Comparison of ENCODE assay signal across 22 cellular contexts in genomic region chr9:115627511-115627910, GRCh38.
DNase-seq lines count a peak whose midpoint lies in the region; ATAC-seq and TF ChIP-seq lines count a peak whose summit lies in the region.
"Had no signal": no experiment of that assay in that cellular context is flagged by ENCODE, and none has a peak within 500 bp of the region (broad histone marks: within the 10 kb centered on the region; RNA-seq: fewer than 3 reads in every experiment).

No MANE protein-coding gene starts in this region.

- no peak overlapping the region for H3K9ac ChIP-seq in mammary epithelial cell (ENCODE audit: insufficient read depth, low read length)
- H3K9ac ChIP-seq in neural progenitor cell, result no peak overlapping the region
- no peak overlapping the region for H3K9ac ChIP-seq in mesendoderm (ENCODE audit: low read length)
- H3K9ac ChIP-seq: BLaER1 treated with 17β-estradiol and CSF1 and Interleukin-3, amounts not matched to agents 10 nM and 100 nM had no signal

- H2BK15ac ChIP-seq in mesendoderm (replicated peaks; ENCODE audit: low read depth), result no peak overlapping the region

- H3K27ac ChIP-seq in mammary epithelial cell (ENCODE audit: insufficient read depth, low read depth, low read length) (no peak overlapping the region), neural progenitor cell (peak overlapping the region; percentile 60), mesendoderm (ENCODE audit: low read depth, low read length) (no peak overlapping the region)
- H3K27ac ChIP-seq: 22Rv1; BLaER1 treated with 17β-estradiol and CSF1 and Interleukin-3, amounts not matched to agents 10 nM and 100 nM; C4-2B had no signal

- H3K9me3 ChIP-seq in mammary epithelial cell (replicated peaks; ENCODE audit: insufficient read depth, low read length) (no peaks in the 10 kb centered on the region), neural progenitor cell (ENCODE audit: low read depth) (peaks cover under 1% of the 10 kb centered on the region)
- H3K9me3 ChIP-seq: Caco-2 had no signal

- no peak overlapping the region for H3K4me3 ChIP-seq in mammary epithelial cell (replicated peaks in 1 of 3; ENCODE audit: insufficient read depth in 1 of 3, low read depth in 2 of 3, low read length in 3 of 3)
- H3K4me3 ChIP-seq in neural progenitor cell, result no peak overlapping the region
- no peak overlapping the region for H3K4me3 ChIP-seq in mesendoderm (ENCODE audit: low read length)
- H3K4me3 ChIP-seq: A549; BLaER1 treated with 17β-estradiol and CSF1 and Interleukin-3, amounts not matched to agents 10 nM and 100 nM; GM12878 had no signal

- H3K4me3 Mint-ChIP-seq in MCF 10A (ENCODE audit: unreplicated experiment) (no peak overlapping the region), neural progenitor cell (no peak overlapping the region)
- H3K4me3 Mint-ChIP-seq: B cell; CD4-positive, alpha-beta T cell; CD8-positive, alpha-beta T cell had no signal

- POLR2A ChIA-PET in MCF 10A (lab: Yijun Ruan, JAX), result interaction anchor here (1.1 to 1.9 kb wide), 2 partner anchors 9 to 11 kb away, joined by 3 to 6 read pairs; no protein-coding TSS in a partner anchor

- H3K36me3 Mint-ChIP-seq in MCF 10A (ENCODE audit: insufficient read depth, unreplicated experiment) (no peaks in the 10 kb centered on the region), neural progenitor cell (no peaks in the 10 kb centered on the region)
- H3K36me3 Mint-ChIP-seq: CD8-positive, alpha-beta T cell had no signal

- intact Hi-C loops in mammary epithelial cell (cut with micrococcal nuclease), result no loop called here
- intact Hi-C loops in MCF 10A (cut with micrococcal nuclease), result no loop called here

- H3K18ac ChIP-seq in mesendoderm (ENCODE audit: low read length), result no peak overlapping the region

- H4K20me1 ChIP-seq in mammary epithelial cell (ENCODE audit: insufficient read depth, low read length), result no peaks in the 10 kb centered on the region
- H4K20me1 ChIP-seq in neural progenitor cell (ENCODE audit: low read depth), result no peaks in the 10 kb centered on the region
- H4K20me1 ChIP-seq: BLaER1 treated with 17β-estradiol and CSF1 and Interleukin-3, amounts not matched to agents 10 nM and 100 nM had no signal

- H3K4me1 Mint-ChIP-seq in MCF 10A (ENCODE audit: insufficient read depth, unreplicated experiment) (peaks cover 10% of the 10 kb centered on the region), neural progenitor cell (peaks cover 30% of the 10 kb centered on the region)
- H3K4me1 Mint-ChIP-seq: B cell had no signal

- no peak overlapping the region for H2BK120ac ChIP-seq in mesendoderm (ENCODE audit: low read depth, low read length)

- H3F3A ChIP-seq in neural progenitor cell (ENCODE audit: low read depth), result peaks cover 40% of the 10 kb centered on the region

- H4K5ac ChIP-seq in mesendoderm (ENCODE audit: low read length), result no peak overlapping the region

- TF ChIP-seq CTCF in mammary epithelial cell (conservative IDR thresholded peaks at IDR 0.05 in 1 of 2, IDR thresholded peaks at IDR 0.05 in 1 of 2; ENCODE audit: extremely low read depth in 1 of 2, insufficient read depth in 1 of 2, low read depth in 1 of 2, low read length in 2 of 2) (no peak), MCF 10A (IDR thresholded peaks at IDR 0.05; ENCODE audit: unreplicated experiment) (no peak), neural progenitor cell (IDR thresholded peaks at IDR 0.05) (no peak)

- H3K79me1 ChIP-seq in mesendoderm (ENCODE audit: low read length), result no peaks in the 10 kb centered on the region

- H3K27ac Mint-ChIP-seq in MCF 10A (ENCODE audit: low read depth, unreplicated experiment) (no peak overlapping the region), neural progenitor cell (no peak overlapping the region)
- H3K27ac Mint-ChIP-seq: B cell; CD4-positive, alpha-beta T cell; CD8-positive, alpha-beta T cell had no signal

- no peak for ATAC-seq in GM18873 (IDR thresholded peaks at IDR 0.05; ENCODE audit: low FRiP score, unreplicated experiment)
- ATAC-seq: A549; CD8-positive, alpha-beta T cell; GM12878 had no signal

- 96% methylated on average over 8 of the region's 8 CpGs for WGBS in mammary epithelial cell (ENCODE audit: low coverage, missing lambda C conversion rate)
- no CpG with 5 or more reads among the region's 8 CpGs for WGBS in mesendoderm (ENCODE audit: extremely low coverage, insufficient coverage, low lambda C conversion rate)

- dilution Hi-C loops in mammary epithelial cell (cut with HindIII; ENCODE audit: low sequenced_read_pairs), result no loop called here

- H3K4me2 ChIP-seq in mammary epithelial cell (ENCODE audit: insufficient read depth, low read depth, low read length) (no peak overlapping the region), neural progenitor cell (peak overlapping the region; percentile 51), mesendoderm (ENCODE audit: low read length) (no peak overlapping the region)
- H3K4me2 ChIP-seq: A549; BLaER1 treated with 17β-estradiol and CSF1 and Interleukin-3, amounts not matched to agents 10 nM and 100 nM had no signal

- no peak overlapping the region for H3K56ac ChIP-seq in mesendoderm (ENCODE audit: low read length)

- no peak overlapping the region for H3K4ac ChIP-seq in mesendoderm (ENCODE audit: low read depth, low read length)

- in situ Hi-C loops in mammary epithelial cell (cut with MboI; ENCODE audit: low sequenced_read_pairs in 2 of 2), result no loop called here

- H3K9me3 Mint-ChIP-seq in MCF 10A (ENCODE audit: unreplicated experiment), result no peaks in the 10 kb centered on the region
- H3K9me3 Mint-ChIP-seq in neural progenitor cell, result peaks cover 3% of the 10 kb centered on the region
- H3K9me3 Mint-ChIP-seq: CD4-positive, alpha-beta T cell; CD8-positive, alpha-beta T cell had no signal

- CTCF ChIA-PET in mammary epithelial cell (lab: Charles Lee; ENCODE audit: low non-redundant PET), result no interaction called here
- CTCF ChIA-PET in MCF 10A (lab: Yijun Ruan, JAX), result interaction anchor here (0.6 to 1.1 kb wide), 2 partner anchors 34 to 1466 kb away, joined by 3 read pairs; no protein-coding TSS in a partner anchor

- H3K23ac ChIP-seq in mesendoderm (ENCODE audit: low read length), result no peak overlapping the region

- H3K27me3 Mint-ChIP-seq in MCF 10A (ENCODE audit: insufficient read depth, unreplicated experiment), result no peaks in the 10 kb centered on the region
- peaks cover 4% of the 10 kb centered on the region for H3K27me3 Mint-ChIP-seq in neural progenitor cell (ENCODE audit: insufficient read depth, low read depth)

- BruUV-seq in mammary epithelial cell (replicated peaks; lab: Mats Ljungman, UMichigan), result no TSS peak
- BruUV-seq in MCF 10A (replicated peaks; lab: Mats Ljungman, UMichigan), result no TSS peak

- no peaks in the 10 kb centered on the region for H3K36me3 ChIP-seq in mammary epithelial cell (ENCODE audit: insufficient read depth, low read length)
- no peaks in the 10 kb centered on the region for H3K36me3 ChIP-seq in neural progenitor cell
- H3K36me3 ChIP-seq in mesendoderm (ENCODE audit: control insufficient read depth, insufficient read depth, low read length), result no peaks in the 10 kb centered on the region
- H3K36me3 ChIP-seq: BLaER1 treated with 17β-estradiol and CSF1 and Interleukin-3, amounts not matched to agents 10 nM and 100 nM had no signal

- no peak overlapping the region for H2BK5ac ChIP-seq in mesendoderm (ENCODE audit: low read length)

- H3K27me3 ChIP-seq in mammary epithelial cell (ENCODE audit: insufficient read depth, low read length) (no peaks in the 10 kb centered on the region), neural progenitor cell (no peaks in the 10 kb centered on the region), mesendoderm (ENCODE audit: insufficient read depth, low read length, poor library complexity) (no peaks in the 10 kb centered on the region)
- H3K27me3 ChIP-seq: BLaER1 treated with 17β-estradiol and CSF1 and Interleukin-3, amounts not matched to agents 10 nM and 100 nM had no signal

- DNase-seq in mammary epithelial cell (no peak), MCF 10A (ENCODE audit: unreplicated experiment) (no peak), ecto neural progenitor cell (ENCODE audit: low spot score) (peak; percentile 50), neural progenitor cell (ENCODE audit: low spot score) (peak; percentile 95), retina (peak; percentile 24), mesendoderm (no peak)
- no peak for DNase-seq in activated naive CD4-positive, alpha-beta T cell treated with anti-CD3 and anti-CD28 coated beads, Interleukin-2, amount 50 U/mL, for 16 hours
- DNase-seq: AML-193; Caco-2; Calu3; CD4-positive, alpha-beta T cell; CD8-positive, alpha-beta T cell; DMS79 treated with DMSO at 0.1 percent for 48 hours; EL; GDM1 had no signal

- H2AFZ ChIP-seq in mammary epithelial cell (ENCODE audit: low read depth, low read length) (peak overlapping the region; percentile 18), neural progenitor cell (replicated peaks) (no peak overlapping the region)

- H3K79me2 ChIP-seq in mammary epithelial cell (ENCODE audit: insufficient read depth, low read length) (no peaks in the 10 kb centered on the region), neural progenitor cell (ENCODE audit: low read depth) (no peaks in the 10 kb centered on the region), mesendoderm (ENCODE audit: control insufficient read depth, insufficient read depth, low read length) (no peaks in the 10 kb centered on the region)

- H3K4me1 ChIP-seq in mammary epithelial cell (ENCODE audit: insufficient read depth, low read length), result peaks cover 2% of the 10 kb centered on the region
- H3K4me1 ChIP-seq in neural progenitor cell, result peaks cover 46% of the 10 kb centered on the region
- H3K4me1 ChIP-seq in mesendoderm (ENCODE audit: control insufficient read depth, low read depth, low read length), result no peaks in the 10 kb centered on the region
- H3K4me1 ChIP-seq: A549, Caco-2 had no signal

- no peak overlapping the region for H4K8ac ChIP-seq in mesendoderm (ENCODE audit: low read depth, low read length)

- no peak overlapping the region for H2AK5ac ChIP-seq in mesendoderm (ENCODE audit: low read length)

Comparison
In these comparisons a context has a peak if more than half of its experiments do, and no peak if none do; other contexts are left out.
1. DNase-seq: peak in ecto neural progenitor cell (single experiment), neural progenitor cell (single experiment) and retina (single experiment); none in mammary epithelial cell (single experiment), MCF 10A (single experiment), mesendoderm (single experiment) and activated naive CD4-positive, alpha-beta T cell treated with anti-CD3 and anti-CD28 coated beads, Interleukin-2, amount 50 U/mL, for 16 hours (single experiment).